Comparison of ENCODE assay signal across 30 cellular contexts in the genomic region with DNA sequence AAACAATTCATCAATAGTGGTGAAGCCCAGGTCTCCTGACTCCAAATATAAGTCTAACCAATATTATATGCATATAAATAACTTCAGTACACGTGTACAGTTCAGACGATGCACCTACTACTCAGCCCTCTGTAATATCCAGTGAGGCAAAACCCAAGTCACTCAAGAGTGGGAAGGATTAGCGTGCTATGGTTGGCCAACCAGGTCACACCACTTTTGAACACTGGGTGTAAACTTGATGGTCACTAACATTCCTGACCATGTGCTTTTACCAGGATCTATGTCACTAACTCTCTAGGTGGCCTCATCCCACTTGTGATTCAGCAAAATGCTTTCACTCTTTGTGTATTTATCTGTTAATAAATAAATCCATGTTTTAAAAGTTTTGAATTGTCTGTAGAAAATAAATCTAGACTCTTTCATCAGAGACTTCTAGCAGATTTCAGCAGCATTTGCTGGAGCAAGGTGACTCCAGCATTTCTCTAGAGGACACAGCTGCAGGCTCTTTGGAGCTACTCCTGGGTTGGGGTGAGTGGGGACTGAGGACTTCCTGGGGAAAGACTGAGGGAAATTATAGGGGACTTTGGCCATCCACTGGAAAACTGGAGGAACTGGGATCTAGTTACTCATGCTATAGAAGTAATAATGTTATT.
"Had no signal": no experiment of that assay in that cellular context is flagged by ENCODE, and none has a peak within 500 bp of the region (broad histone marks: within the 10 kb centered on the region; RNA-seq: fewer than 3 reads in every experiment).

No MANE protein-coding gene starts in this region.

- H3K36me3 ChIP-seq: adrenal gland, cardiac muscle cell, colonic mucosa, left ventricle myocardium inferior, right lobe of liver, uterus had no signal

- DNase-seq: activated B cell treated with CpG ODN at 0.5 μM for 24 hours; activated CD4-positive, alpha-beta T cell treated with anti-CD3 and anti-CD28 coated beads for 36 hours; activated CD8-positive, alpha-beta memory T cell treated with anti-CD3 and anti-CD28 coated beads, Interleukin-2, amount 10 ng/mL, durations not matched to agents 7 days and 5 days; activated CD8-positive, alpha-beta T cell treated with anti-CD3 and anti-CD28 coated beads, Interleukin-2, amount 10 ng/mL, durations not matched to agents 7 days and 5 days; activated effector memory CD4-positive, alpha-beta T cell treated with Interleukin-2 at 50 U/mL for 16 hours; activated naive CD4-positive, alpha-beta T cell treated with Interleukin-2 at 50 U/mL for 16 hours; activated T-cell treated with anti-CD3 and anti-CD28 coated beads, Interleukin-2, amount 50 U/mL, for 72 hours; adrenal gland; aorta; body of pancreas; cerebellar nuclear complex; colonic mucosa; dorsolateral prefrontal cortex; effector memory CD4-positive, alpha-beta T cell; erythroblast; foreskin melanocyte; left ventricle myocardium inferior; mucosa of descending colon; posterior cingulate gyrus; right lobe of liver; stimulated activated CD4-positive, alpha-beta T cell treated with anti-CD3 and anti-CD28 coated beads, Interleukin-12 subunit alpha, Interleukin-12 subunit beta, amount 100 ng/mL, for 4 hours; stimulated activated CD4-positive, alpha-beta T cell treated with anti-CD3 and anti-CD28 coated beads, Interleukin-4, amount 100 ng/mL, for 1 hour; stimulated activated naive CD8-positive, alpha-beta T cell treated with anti-CD3 and anti-CD28 coated beads, Interleukin-15, Interleukin-2, amounts not matched to agents 100 U/mL and 50 U/mL, for 24 hours; T-helper 2 cell; testis; trophoblast cell; uterus had no signal

- H3K9me3 ChIP-seq: adrenal gland, body of pancreas, colonic mucosa, left ventricle myocardium inferior, mucosa of descending colon, right lobe of liver, testis, uterus had no signal

- H3K4me3 ChIP-seq: adrenal gland, body of pancreas, cardiac muscle cell, colonic mucosa, dorsolateral prefrontal cortex, left ventricle myocardium inferior, lung, mucosa of descending colon, right lobe of liver, skin epidermis, testis, uterus had no signal

- H3K27ac ChIP-seq: adrenal gland, body of pancreas, cardiac muscle cell, colonic mucosa, dorsolateral prefrontal cortex, left ventricle myocardium inferior, right lobe of liver, skin epidermis, testis, uterus had no signal

- H3K27me3 ChIP-seq: adrenal gland, body of pancreas, cardiac muscle cell, colonic mucosa, dorsolateral prefrontal cortex, right lobe of liver, testis, uterus had no signal

- H3K4me1 ChIP-seq: body of pancreas, colonic mucosa, testis, uterus had no signal
